In the genomic region with DNA sequence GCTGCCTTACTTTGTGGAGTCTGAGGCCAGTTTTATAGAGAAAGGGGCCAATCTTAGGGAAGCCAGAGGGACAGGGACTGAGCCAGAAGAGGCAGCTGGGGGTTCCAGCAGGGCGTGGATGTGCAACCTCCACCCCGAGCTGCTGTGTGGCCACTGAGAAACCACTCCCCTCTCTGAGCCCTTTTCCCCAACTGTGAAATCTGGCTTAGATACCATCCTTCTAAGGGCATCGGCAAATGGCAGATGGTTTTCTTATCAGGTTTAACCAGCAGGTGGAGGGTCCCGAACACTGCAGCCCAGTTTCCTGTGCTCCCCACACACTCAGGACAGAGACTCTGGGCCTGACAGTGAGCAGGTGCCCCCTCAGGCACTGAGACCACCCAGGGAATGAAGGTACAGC, we compare ENCODE assay signal across 1 cellular context.
TF ChIP-seq lines count a peak whose summit lies in the region.

No MANE protein-coding gene starts in this region.

TF ChIP-seq in GM23338, 12 proteins besides CTCF, POLR2A, EP300 and RAD21 (continued from another document):
- TF ChIP-seq, protein P1, sequence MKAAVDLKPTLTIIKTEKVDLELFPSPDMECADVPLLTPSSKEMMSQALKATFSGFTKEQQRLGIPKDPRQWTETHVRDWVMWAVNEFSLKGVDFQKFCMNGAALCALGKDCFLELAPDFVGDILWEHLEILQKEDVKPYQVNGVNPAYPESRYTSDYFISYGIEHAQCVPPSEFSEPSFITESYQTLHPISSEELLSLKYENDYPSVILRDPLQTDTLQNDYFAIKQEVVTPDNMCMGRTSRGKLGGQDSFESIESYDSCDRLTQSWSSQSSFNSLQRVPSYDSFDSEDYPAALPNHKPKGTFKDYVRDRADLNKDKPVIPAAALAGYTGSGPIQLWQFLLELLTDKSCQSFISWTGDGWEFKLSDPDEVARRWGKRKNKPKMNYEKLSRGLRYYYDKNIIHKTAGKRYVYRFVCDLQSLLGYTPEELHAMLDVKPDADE (IDR thresholded peaks at IDR 0.05): no peak
- TF ChIP-seq POLR2AphosphoS5 (IDR thresholded peaks at IDR 0.05; ENCODE audit: low read depth): no peak
- no peak for TF ChIP-seq STAT1 (IDR thresholded peaks at IDR 0.05; ENCODE audit: unreplicated experiment)
- TF ChIP-seq EZH2phosphoT487 (IDR thresholded peaks at IDR 0.05; ENCODE audit: unreplicated experiment): no peak
- TF ChIP-seq ZNF114 (CRISPR knock-in tag; IDR thresholded peaks at IDR 0.05): no peak
- TF ChIP-seq NANOG (IDR thresholded peaks at IDR 0.05; ENCODE audit: borderline replicate concordance): no peak
- TF ChIP-seq, protein P2, sequence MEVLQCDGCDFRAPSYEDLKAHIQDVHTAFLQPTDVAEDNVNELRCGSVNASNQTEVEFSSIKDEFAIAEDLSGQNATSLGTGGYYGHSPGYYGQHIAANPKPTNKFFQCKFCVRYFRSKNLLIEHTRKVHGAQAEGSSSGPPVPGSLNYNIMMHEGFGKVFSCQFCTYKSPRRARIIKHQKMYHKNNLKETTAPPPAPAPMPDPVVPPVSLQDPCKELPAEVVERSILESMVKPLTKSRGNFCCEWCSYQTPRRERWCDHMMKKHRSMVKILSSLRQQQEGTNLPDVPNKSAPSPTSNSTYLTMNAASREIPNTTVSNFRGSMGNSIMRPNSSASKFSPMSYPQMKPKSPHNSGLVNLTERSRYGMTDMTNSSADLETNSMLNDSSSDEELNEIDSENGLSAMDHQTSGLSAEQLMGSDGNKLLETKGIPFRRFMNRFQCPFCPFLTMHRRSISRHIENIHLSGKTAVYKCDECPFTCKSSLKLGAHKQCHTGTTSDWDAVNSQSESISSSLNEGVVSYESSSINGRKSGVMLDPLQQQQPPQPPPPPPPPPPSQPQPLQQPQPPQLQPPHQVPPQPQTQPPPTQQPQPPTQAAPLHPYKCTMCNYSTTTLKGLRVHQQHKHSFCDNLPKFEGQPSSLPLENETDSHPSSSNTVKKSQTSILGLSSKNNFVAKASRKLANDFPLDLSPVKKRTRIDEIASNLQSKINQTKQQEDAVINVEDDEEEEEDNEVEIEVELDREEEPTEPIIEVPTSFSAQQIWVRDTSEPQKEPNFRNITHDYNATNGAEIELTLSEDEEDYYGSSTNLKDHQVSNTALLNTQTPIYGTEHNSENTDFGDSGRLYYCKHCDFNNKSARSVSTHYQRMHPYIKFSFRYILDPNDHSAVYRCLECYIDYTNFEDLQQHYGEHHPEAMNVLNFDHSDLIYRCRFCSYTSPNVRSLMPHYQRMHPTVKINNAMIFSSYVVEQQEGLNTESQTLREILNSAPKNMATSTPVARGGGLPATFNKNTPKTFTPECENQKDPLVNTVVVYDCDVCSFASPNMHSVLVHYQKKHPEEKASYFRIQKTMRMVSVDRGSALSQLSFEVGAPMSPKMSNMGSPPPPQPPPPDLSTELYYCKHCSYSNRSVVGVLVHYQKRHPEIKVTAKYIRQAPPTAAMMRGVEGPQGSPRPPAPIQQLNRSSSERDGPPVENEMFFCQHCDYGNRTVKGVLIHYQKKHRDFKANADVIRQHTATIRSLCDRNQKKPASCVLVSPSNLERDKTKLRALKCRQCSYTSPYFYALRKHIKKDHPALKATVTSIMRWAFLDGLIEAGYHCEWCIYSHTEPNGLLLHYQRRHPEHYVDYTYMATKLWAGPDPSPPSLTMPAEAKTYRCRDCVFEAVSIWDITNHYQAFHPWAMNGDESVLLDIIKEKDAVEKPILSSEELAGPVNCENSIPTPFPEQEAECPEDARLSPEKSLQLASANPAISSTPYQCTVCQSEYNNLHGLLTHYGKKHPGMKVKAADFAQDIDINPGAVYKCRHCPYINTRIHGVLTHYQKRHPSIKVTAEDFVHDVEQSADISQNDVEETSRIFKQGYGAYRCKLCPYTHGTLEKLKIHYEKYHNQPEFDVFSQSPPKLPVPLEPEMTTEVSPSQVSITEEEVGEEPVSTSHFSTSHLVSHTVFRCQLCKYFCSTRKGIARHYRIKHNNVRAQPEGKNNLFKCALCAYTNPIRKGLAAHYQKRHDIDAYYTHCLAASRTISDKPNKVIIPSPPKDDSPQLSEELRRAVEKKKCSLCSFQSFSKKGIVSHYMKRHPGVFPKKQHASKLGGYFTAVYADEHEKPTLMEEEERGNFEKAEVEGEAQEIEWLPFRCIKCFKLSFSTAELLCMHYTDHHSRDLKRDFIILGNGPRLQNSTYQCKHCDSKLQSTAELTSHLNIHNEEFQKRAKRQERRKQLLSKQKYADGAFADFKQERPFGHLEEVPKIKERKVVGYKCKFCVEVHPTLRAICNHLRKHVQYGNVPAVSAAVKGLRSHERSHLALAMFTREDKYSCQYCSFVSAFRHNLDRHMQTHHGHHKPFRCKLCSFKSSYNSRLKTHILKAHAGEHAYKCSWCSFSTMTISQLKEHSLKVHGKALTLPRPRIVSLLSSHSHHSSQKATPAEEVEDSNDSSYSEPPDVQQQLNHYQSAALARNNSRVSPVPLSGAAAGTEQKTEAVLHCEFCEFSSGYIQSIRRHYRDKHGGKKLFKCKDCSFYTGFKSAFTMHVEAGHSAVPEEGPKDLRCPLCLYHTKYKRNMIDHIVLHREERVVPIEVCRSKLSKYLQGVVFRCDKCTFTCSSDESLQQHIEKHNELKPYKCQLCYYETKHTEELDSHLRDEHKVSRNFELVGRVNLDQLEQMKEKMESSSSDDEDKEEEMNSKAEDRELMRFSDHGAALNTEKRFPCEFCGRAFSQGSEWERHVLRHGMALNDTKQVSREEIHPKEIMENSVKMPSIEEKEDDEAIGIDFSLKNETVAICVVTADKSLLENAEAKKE (CRISPR knock-in tag; IDR thresholded peaks at IDR 0.05): no peak
- TF ChIP-seq ZNF331 (CRISPR knock-in tag; IDR thresholded peaks at IDR 0.05; ENCODE audit: low read depth): no peak
- TF ChIP-seq, protein P3, sequence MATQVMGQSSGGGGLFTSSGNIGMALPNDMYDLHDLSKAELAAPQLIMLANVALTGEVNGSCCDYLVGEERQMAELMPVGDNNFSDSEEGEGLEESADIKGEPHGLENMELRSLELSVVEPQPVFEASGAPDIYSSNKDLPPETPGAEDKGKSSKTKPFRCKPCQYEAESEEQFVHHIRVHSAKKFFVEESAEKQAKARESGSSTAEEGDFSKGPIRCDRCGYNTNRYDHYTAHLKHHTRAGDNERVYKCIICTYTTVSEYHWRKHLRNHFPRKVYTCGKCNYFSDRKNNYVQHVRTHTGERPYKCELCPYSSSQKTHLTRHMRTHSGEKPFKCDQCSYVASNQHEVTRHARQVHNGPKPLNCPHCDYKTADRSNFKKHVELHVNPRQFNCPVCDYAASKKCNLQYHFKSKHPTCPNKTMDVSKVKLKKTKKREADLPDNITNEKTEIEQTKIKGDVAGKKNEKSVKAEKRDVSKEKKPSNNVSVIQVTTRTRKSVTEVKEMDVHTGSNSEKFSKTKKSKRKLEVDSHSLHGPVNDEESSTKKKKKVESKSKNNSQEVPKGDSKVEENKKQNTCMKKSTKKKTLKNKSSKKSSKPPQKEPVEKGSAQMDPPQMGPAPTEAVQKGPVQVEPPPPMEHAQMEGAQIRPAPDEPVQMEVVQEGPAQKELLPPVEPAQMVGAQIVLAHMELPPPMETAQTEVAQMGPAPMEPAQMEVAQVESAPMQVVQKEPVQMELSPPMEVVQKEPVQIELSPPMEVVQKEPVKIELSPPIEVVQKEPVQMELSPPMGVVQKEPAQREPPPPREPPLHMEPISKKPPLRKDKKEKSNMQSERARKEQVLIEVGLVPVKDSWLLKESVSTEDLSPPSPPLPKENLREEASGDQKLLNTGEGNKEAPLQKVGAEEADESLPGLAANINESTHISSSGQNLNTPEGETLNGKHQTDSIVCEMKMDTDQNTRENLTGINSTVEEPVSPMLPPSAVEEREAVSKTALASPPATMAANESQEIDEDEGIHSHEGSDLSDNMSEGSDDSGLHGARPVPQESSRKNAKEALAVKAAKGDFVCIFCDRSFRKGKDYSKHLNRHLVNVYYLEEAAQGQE (IDR thresholded peaks at IDR 0.05; ENCODE audit: unreplicated experiment): no peak
